In genomic region chr7:137862358-137862757, GRCh38 we compare ENCODE assay signal across 28 cellular contexts.
"Had no signal": no experiment of that assay in that cellular context is flagged by ENCODE, and none has a peak within 500 bp of the region (broad histone marks: within the 10 kb centered on the region; RNA-seq: fewer than 3 reads in every experiment).

No MANE protein-coding gene starts in this region.

- DNase-seq: hypothalamus; immature natural killer cell; kidney; lower lobe of right lung; mammary epithelial cell; mesenchymal stem cell; naive B cell; natural killer cell; nephron progenitor cell; occipital lobe; psoas muscle; right lobe of liver; stimulated activated CD4-positive, alpha-beta T cell treated with anti-CD3 and anti-CD28 coated beads, Interleukin-1b, Interleukin-23, amount 100 ng/mL, for 48 hours; stimulated activated CD4-positive, alpha-beta T cell treated with anti-CD3 and anti-CD28 coated beads, Interleukin-2, amount 100 ng/mL, for 48 hours; stimulated activated CD4-positive, alpha-beta T cell treated with anti-CD3 and anti-CD28 coated beads, Interleukin-4, amount 100 ng/mL, for 4 hours; stimulated activated CD8-positive, alpha-beta memory T cell treated with anti-CD3 and anti-CD28 coated beads, Interleukin-4, amount 100 ng/mL, for 48 hours; stimulated activated naive CD8-positive, alpha-beta T cell treated with anti-CD3 and anti-CD28 coated beads, Interleukin-15, Interleukin-2, amounts not matched to agents 100 U/mL and 50 U/mL, for 24 hours; stomach; testis; thyroid gland; transverse colon; upper lobe of left lung had no signal

- H3K9me3 Mint-ChIP-seq: immature natural killer cell, natural killer cell had no signal

- H3K4me1 ChIP-seq: lower lobe of right lung, neural progenitor cell, parathyroid adenoma, psoas muscle, right lobe of liver, stomach, testis, thyroid gland, transverse colon, upper lobe of left lung, vagina had no signal

- ATAC-seq: lower lobe of right lung; natural killer cell; psoas muscle; right lobe of liver; stimulated activated memory B cell treated with anti-CD40 and anti-IgM and Interleukin-4, amounts not matched to agents 10 μg/mL and 1 μg/mL and 100 μg/mL, for 72 hours; stimulated activated naive CD8-positive, alpha-beta T cell treated with anti-CD3 and anti-CD28 coated beads, Interleukin-15, Interleukin-2, amounts not matched to agents 100 U/mL and 50 U/mL, for 24 hours had no signal

- H3K4me3 Mint-ChIP-seq: immature natural killer cell; naive B cell; natural killer cell; nephron progenitor cell; neural progenitor cell; stimulated activated memory B cell treated with anti-CD40 and anti-IgM and Interleukin-4, amounts not matched to agents 10 μg/mL and 1 μg/mL and 100 μg/mL, for 72 hours had no signal

- H3K27me3 Mint-ChIP-seq: naive B cell; stimulated activated memory B cell treated with anti-CD40 and anti-IgM and Interleukin-4, amounts not matched to agents 10 μg/mL and 1 μg/mL and 100 μg/mL, for 72 hours had no signal

- H3K9me3 ChIP-seq: lower lobe of right lung, neutrophil, testis, thyroid gland, upper lobe of left lung, vagina had no signal

- H3K27me3 ChIP-seq: neural progenitor cell, neutrophil, right lobe of liver, stomach, testis, thyroid gland, transverse colon, upper lobe of left lung, vagina had no signal

- H3K27ac ChIP-seq: lower lobe of right lung, neural progenitor cell, neutrophil, parathyroid adenoma, psoas muscle, right lobe of liver, stomach, thyroid gland, transverse colon, upper lobe of left lung, vagina had no signal

- H3K27ac Mint-ChIP-seq: nephron progenitor cell; neural progenitor cell; stimulated activated memory B cell treated with anti-CD40 and anti-IgM and Interleukin-4, amounts not matched to agents 10 μg/mL and 1 μg/mL and 100 μg/mL, for 72 hours had no signal

- H3K4me1 Mint-ChIP-seq: immature natural killer cell; naive B cell; nephron progenitor cell; neural progenitor cell; stimulated activated memory B cell treated with anti-CD40 and anti-IgM and Interleukin-4, amounts not matched to agents 10 μg/mL and 1 μg/mL and 100 μg/mL, for 72 hours had no signal

- H3K4me3 ChIP-seq: lower lobe of right lung, neural progenitor cell, psoas muscle, right lobe of liver, smooth muscle cell, stomach, testis, thyroid gland, transverse colon, upper lobe of left lung, vagina had no signal
